35 cellular contexts compared by ENCODE assay signal in genomic region chr1:236467327-236467641, GRCh38.
"Had no signal": no experiment of that assay in that cellular context is flagged by ENCODE, and none has a peak within 500 bp of the region (broad histone marks: within the 10 kb centered on the region; RNA-seq: fewer than 3 reads in every experiment).

No MANE protein-coding gene starts in this region.

- DNase-seq: activated B cell treated with CpG ODN at 0.5 μM for 24 hours; activated CD4-positive, alpha-beta memory T cell treated with anti-CD3 and anti-CD28 coated beads for 36 hours; activated CD4-positive, alpha-beta T cell treated with anti-CD3 and anti-CD28 coated beads for 4 hours; activated CD4-positive, alpha-beta T cell treated with anti-CD3 and anti-CD28 coated beads, Interleukin-2, amount 10 ng/mL, durations not matched to agents 24 days and 14 days; activated CD4-positive, alpha-beta T cell treated with anti-CD3 and anti-CD28 coated beads, Interleukin-2, amount 50 U/mL, for 1 hour; activated CD4-positive, alpha-beta T cell treated with anti-CD3 and anti-CD28 coated beads, Interleukin-2, amount 50 U/mL, for 4 hours; activated CD4-positive, CD25-positive, alpha-beta regulatory T cell treated with anti-CD3 and anti-CD28 coated beads, Interleukin-2, amount 50 U/mL, for 72 hours; activated CD8-positive, alpha-beta memory T cell treated with anti-CD3 and anti-CD28 coated beads, Interleukin-2, amount 50 U/mL, for 4 hours; activated CD8-positive, alpha-beta T cell treated with anti-CD3 and anti-CD28 coated beads for 36 hours; activated effector memory CD4-positive, alpha-beta T cell treated with Interleukin-2 at 50 U/mL for 16 hours; activated gamma-delta T cell; activated naive CD4-positive, alpha-beta T cell treated with anti-CD3 and anti-CD28 coated beads, Interleukin-2, amount 10 ng/mL, durations not matched to agents 7 days and 5 days; activated naive CD4-positive, alpha-beta T cell treated with Interleukin-2 at 50 U/mL for 16 hours; activated naive CD8-positive, alpha-beta T cell treated with anti-CD3 and anti-CD28 coated beads, Interleukin-2, amount 10 ng/mL, durations not matched to agents 7 days and 5 days; activated naive CD8-positive, alpha-beta T cell treated with anti-CD3 and anti-CD28 coated beads, Interleukin-2, amount 50 U/mL, for 24 hours; activated T-cell treated with anti-CD3 and anti-CD28 coated beads for 4 hours; activated T-cell treated with anti-CD3 and anti-CD28 coated beads, Interleukin-2, amount 50 U/mL, for 24 hours; activated T-cell treated with anti-CD3 and anti-CD28 coated beads, Interleukin-2, amount 50 U/mL, for 48 hours; amygdala; anterior cingulate cortex; caudate nucleus; cerebellar nuclear complex; T-helper 1 cell; T-helper 2 cell; T-helper 9 cell had no signal

- H3K4me3 ChIP-seq: ascending aorta, cardiac muscle cell had no signal

- H3K36me3 Mint-ChIP-seq: activated CD4-positive, alpha-beta memory T cell treated with anti-CD3 and anti-CD28 coated beads for 36 hours; activated naive CD4-positive, alpha-beta T cell treated with anti-CD3 and anti-CD28 coated beads, Interleukin-2, amount 10 ng/mL, durations not matched to agents 7 days and 5 days; activated naive CD4-positive, alpha-beta T cell treated with anti-CD3 and anti-CD28 coated beads, Interleukin-2, amount 50 U/mL, for 24 hours; activated naive CD8-positive, alpha-beta T cell treated with anti-CD3 and anti-CD28 coated beads, Interleukin-2, amount 10 ng/mL, durations not matched to agents 7 days and 5 days; brain had no signal

- H3K4me3 Mint-ChIP-seq: activated B cell treated with CpG ODN at 0.5 μM for 24 hours; activated CD4-positive, alpha-beta memory T cell treated with anti-CD3 and anti-CD28 coated beads for 36 hours; activated CD4-positive, alpha-beta T cell treated with anti-CD3 and anti-CD28 coated beads, Interleukin-2, amount 10 ng/mL, durations not matched to agents 24 days and 14 days; activated CD8-positive, alpha-beta T cell treated with anti-CD3 and anti-CD28 coated beads for 36 hours; activated naive CD4-positive, alpha-beta T cell treated with anti-CD3 and anti-CD28 coated beads, Interleukin-2, amount 10 ng/mL, durations not matched to agents 7 days and 5 days; activated naive CD4-positive, alpha-beta T cell treated with anti-CD3 and anti-CD28 coated beads, Interleukin-2, amount 50 U/mL, for 24 hours; activated naive CD8-positive, alpha-beta T cell; activated naive CD8-positive, alpha-beta T cell treated with anti-CD3 and anti-CD28 coated beads, Interleukin-2, amount 10 ng/mL, durations not matched to agents 7 days and 5 days; activated T-cell treated with anti-CD3 and anti-CD28 coated beads, Interleukin-2, amount 50 U/mL, for 24 hours; brain; central memory CD8-positive, alpha-beta T cell; T-helper 1 cell treated with Interleukin-12 subunit alpha and Interleukin-12 subunit beta and Interleukin-4 antibody, amounts not matched to agents 30 μg/mL and 1 μg/mL, for 36 hours; T-helper 2 cell treated with Interferon-gamma antibody and Interleukin-4, amounts not matched to agents 5 μg/mL and 100 μg/mL, for 36 hours had no signal

- H3K9me3 Mint-ChIP-seq: activated B cell treated with CpG ODN at 0.5 μM for 24 hours; activated CD4-positive, alpha-beta memory T cell treated with anti-CD3 and anti-CD28 coated beads for 36 hours; activated CD4-positive, alpha-beta T cell treated with anti-CD3 and anti-CD28 coated beads, Interleukin-2, amount 10 ng/mL, durations not matched to agents 24 days and 14 days; activated CD8-positive, alpha-beta T cell treated with anti-CD3 and anti-CD28 coated beads for 36 hours; activated naive CD4-positive, alpha-beta T cell treated with anti-CD3 and anti-CD28 coated beads, Interleukin-2, amount 10 ng/mL, durations not matched to agents 7 days and 5 days; activated naive CD4-positive, alpha-beta T cell treated with anti-CD3 and anti-CD28 coated beads, Interleukin-2, amount 50 U/mL, for 24 hours; activated naive CD8-positive, alpha-beta T cell treated with anti-CD3 and anti-CD28 coated beads, Interleukin-2, amount 10 ng/mL, durations not matched to agents 7 days and 5 days; activated naive CD8-positive, alpha-beta T cell treated with anti-CD3 and anti-CD28 coated beads, Interleukin-2, amount 50 U/mL, for 24 hours; activated T-cell treated with anti-CD3 and anti-CD28 coated beads, Interleukin-2, amount 50 U/mL, for 24 hours; activated T-helper 2 cell treated with anti-CD3 and anti-CD28 coated beads, Interferon-gamma antibody, Interleukin-2, Interleukin-4, amounts not matched to agents 10 μg/mL and 5 μg/mL and 100 μg/mL, durations not matched to agents 14 hours and 24 hours and 36 hours; brain; central memory CD8-positive, alpha-beta T cell; T-helper 1 cell treated with Interleukin-12 subunit alpha and Interleukin-12 subunit beta and Interleukin-4 antibody, amounts not matched to agents 30 μg/mL and 1 μg/mL, for 36 hours; T-helper 2 cell treated with Interferon-gamma antibody and Interleukin-4, amounts not matched to agents 5 μg/mL and 100 μg/mL, for 36 hours had no signal

- H3K9me3 ChIP-seq: ascending aorta had no signal

- H3K27me3 Mint-ChIP-seq: central memory CD8-positive, alpha-beta T cell had no signal

- H3K27me3 ChIP-seq: ascending aorta, cardiac muscle cell had no signal

- H3K36me3 ChIP-seq: ascending aorta, cardiac muscle cell had no signal

- H3K27ac Mint-ChIP-seq: activated B cell treated with CpG ODN at 0.5 μM for 24 hours; activated CD4-positive, alpha-beta memory T cell treated with anti-CD3 and anti-CD28 coated beads for 36 hours; activated CD4-positive, alpha-beta T cell treated with anti-CD3 and anti-CD28 coated beads, Interleukin-2, amount 10 ng/mL, durations not matched to agents 24 days and 14 days; activated CD8-positive, alpha-beta T cell treated with anti-CD3 and anti-CD28 coated beads for 36 hours; activated naive CD4-positive, alpha-beta T cell treated with anti-CD3 and anti-CD28 coated beads, Interleukin-2, amount 10 ng/mL, durations not matched to agents 7 days and 5 days; activated naive CD4-positive, alpha-beta T cell treated with anti-CD3 and anti-CD28 coated beads, Interleukin-2, amount 50 U/mL, for 24 hours; activated naive CD8-positive, alpha-beta T cell; activated naive CD8-positive, alpha-beta T cell treated with anti-CD3 and anti-CD28 coated beads, Interleukin-2, amount 10 ng/mL, durations not matched to agents 7 days and 5 days; activated naive CD8-positive, alpha-beta T cell treated with anti-CD3 and anti-CD28 coated beads, Interleukin-2, amount 50 U/mL, for 24 hours; activated T-cell treated with anti-CD3 and anti-CD28 coated beads, Interleukin-2, amount 50 U/mL, for 24 hours; activated T-helper 2 cell treated with anti-CD3 and anti-CD28 coated beads, Interferon-gamma antibody, Interleukin-2, Interleukin-4, amounts not matched to agents 10 μg/mL and 5 μg/mL and 100 μg/mL, durations not matched to agents 14 hours and 24 hours and 36 hours; brain; T-helper 1 cell treated with Interleukin-12 subunit alpha and Interleukin-12 subunit beta and Interleukin-4 antibody, amounts not matched to agents 30 μg/mL and 1 μg/mL, for 36 hours; T-helper 2 cell treated with Interferon-gamma antibody and Interleukin-4, amounts not matched to agents 5 μg/mL and 100 μg/mL, for 36 hours had no signal

- ATAC-seq: activated CD8-positive, alpha-beta T cell treated with anti-CD3 and anti-CD28 coated beads for 36 hours; activated naive CD8-positive, alpha-beta T cell treated with anti-CD3 and anti-CD28 coated beads, Interleukin-2, amount 50 U/mL, for 24 hours had no signal

- H3K4me1 ChIP-seq: ascending aorta had no signal

- H3K27ac ChIP-seq: ascending aorta, cardiac muscle cell, VCaP had no signal
